8 cellular contexts compared by ENCODE assay signal in genomic region chr18:78875268-78875997, GRCh38.
DNase-seq lines count a peak whose midpoint lies in the region; ATAC-seq and TF ChIP-seq lines count a peak whose summit lies in the region.

No MANE protein-coding gene starts in this region.

- intact Hi-C loops in esophagus squamous epithelium (cut with DNase I): no loop called here
- intact Hi-C loops in spleen (cut with DNase I; ENCODE audit: low total_unique reads): loop anchor here (10.0 kb wide), 1 partner anchor 369 kb away; no protein-coding TSS in a partner anchor
- intact Hi-C loops in sigmoid colon (cut with DNase I): loop anchor here (10.0 kb wide), 1 partner anchor 369 kb away; no protein-coding TSS in a partner anchor

- DNase-seq in DMS53 treated with DMSO at 0.1 percent for 48 hours (lab: John Stamatoyannopoulos, UW; ENCODE audit: unreplicated experiment): peak; percentile 42
- DNase-seq in SIG-M5 (lab: John Stamatoyannopoulos, UW): peak; percentile 76
- no peak for DNase-seq in esophagus squamous epithelium (lab: John Stamatoyannopoulos, UW)
- no peak for DNase-seq in spleen
- DNase-seq in sigmoid colon: no peak

- TF ChIP-seq POLR2A in esophagus squamous epithelium (IDR thresholded peaks at IDR 0.05) (no peak), spleen (IDR thresholded peaks at IDR 0.05) (no peak), sigmoid colon (IDR thresholded peaks at IDR 0.05) (no peak)

- H3K27me3 ChIP-seq in esophagus squamous epithelium (peaks cover 0 to 13% (median 0%) of the 10 kb centered on the region in 4 donors), spleen (replicated peaks in 1 of 7) (peaks cover 0 to 39% (median 0%) of the 10 kb centered on the region in 7 donors), sigmoid colon (peaks cover 0 to 6% (median 0%) of the 10 kb centered on the region in 3 donors)

- peak; percentile 52 for ATAC-seq in HG03460 (IDR thresholded peaks at IDR 0.05; ENCODE audit: unreplicated experiment)
- no peak for ATAC-seq in HG02970 (IDR thresholded peaks at IDR 0.05; ENCODE audit: low FRiP score, unreplicated experiment)
- no peak for ATAC-seq in GM21390 (IDR thresholded peaks at IDR 0.05; ENCODE audit: unreplicated experiment)

- no peak for TF ChIP-seq EP300 in sigmoid colon (IDR thresholded peaks at IDR 0.05)

- no peaks in the 10 kb centered on the region for H3K36me3 ChIP-seq in esophagus squamous epithelium
- H3K36me3 ChIP-seq in spleen: no peaks in the 10 kb centered on the region
- no peaks in the 10 kb centered on the region for H3K36me3 ChIP-seq in sigmoid colon

- WGBS in esophagus squamous epithelium, 2 donors: 58 to 61% methylated on average over 8 to 14 of the region's 14 CpGs
- 55 to 64% (median 56%) methylated on average over 14 of the region's 14 CpGs for WGBS in spleen, 5 donors
- WGBS in sigmoid colon, 2 donors: 67 to 70% methylated on average over 14 of the region's 14 CpGs

- H3K4me1 ChIP-seq in esophagus squamous epithelium (no peaks in the 10 kb centered on the region), spleen (no peaks in the 10 kb centered on the region), sigmoid colon (no peaks in the 10 kb centered on the region)

- no peak overlapping the region for H3K4me3 ChIP-seq in esophagus squamous epithelium
- H3K4me3 ChIP-seq in spleen: no peak overlapping the region
- no peak overlapping the region for H3K4me3 ChIP-seq in sigmoid colon

- H3K9me3 ChIP-seq in esophagus squamous epithelium: no peaks in the 10 kb centered on the region
- no peaks in the 10 kb centered on the region for H3K9me3 ChIP-seq in spleen
- no peaks in the 10 kb centered on the region for H3K9me3 ChIP-seq in sigmoid colon

- TF ChIP-seq CTCF in esophagus squamous epithelium (IDR thresholded peaks at IDR 0.05) (peak in 4 of 6 experiments; percentile 11 to 57 (median 29)), spleen (IDR thresholded peaks at IDR 0.05 in 8 of 11, conservative IDR thresholded peaks at IDR 0.05 in 3 of 11) (peak in 8 of 11 experiments; percentile 20 to 51 (median 32)), sigmoid colon (IDR thresholded peaks at IDR 0.05) (no peak)

- H3K27ac ChIP-seq in esophagus squamous epithelium (no peak overlapping the region), spleen (no peak overlapping the region), sigmoid colon (no peak overlapping the region)

Comparison
In these comparisons a context has a peak if more than half of its experiments do, and no peak if none do; other contexts are left out.
1. DNase-seq: peak in DMS53 treated with DMSO at 0.1 percent for 48 hours (single experiment) and SIG-M5 (single experiment); none in esophagus squamous epithelium (single experiment), spleen (single experiment) and sigmoid colon (single experiment).
2. CTCF ChIP-seq: peak in esophagus squamous epithelium (4 of 6) and spleen (8 of 11); none in sigmoid colon (0 of 4).